Comparison of ENCODE assay signal across 1 cellular context in the genomic region with DNA sequence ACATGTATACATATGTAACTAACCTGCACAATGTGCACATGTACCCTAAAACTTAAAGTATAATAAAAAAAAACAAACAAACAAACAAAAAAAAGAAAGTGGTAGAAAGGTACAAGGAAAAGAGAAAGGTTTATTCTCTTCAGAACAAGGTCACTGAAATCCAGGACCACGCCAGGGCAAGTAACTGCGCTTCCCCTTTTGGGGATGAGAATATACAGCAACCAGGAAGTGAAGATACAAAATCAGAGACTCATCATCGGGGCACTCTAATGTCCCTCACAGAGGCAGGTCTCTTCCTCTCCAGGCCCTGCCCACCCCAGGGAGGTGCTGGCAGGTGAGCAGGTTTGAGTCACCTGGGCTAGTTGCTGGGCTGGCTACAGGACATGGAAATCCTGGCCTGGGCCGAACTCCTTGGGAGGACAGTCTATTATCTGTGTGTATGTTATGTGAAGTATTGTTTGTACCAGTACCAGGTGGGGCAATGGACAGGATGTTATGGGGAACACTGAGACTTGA.
TF ChIP-seq lines count a peak whose summit lies in the region.

No MANE protein-coding gene starts in this region.

TF ChIP-seq in H1, 55 proteins besides CTCF, POLR2A, EP300 and RAD21:
- TF ChIP-seq EGR1 (IDR thresholded peaks at IDR 0.05; ENCODE audit: borderline replicate concordance, low read depth, low read length) (no peak), RBBP5 (IDR thresholded peaks at IDR 0.05; ENCODE audit: borderline replicate concordance, low read depth, low read length) (no peak), TBP (IDR thresholded peaks at IDR 0.05; ENCODE audit: low read depth, low read length) (no peak), TEAD4 (IDR thresholded peaks at IDR 0.05; ENCODE audit: low read depth, low read length) (no peak), SIX5 (IDR thresholded peaks at IDR 0.05; ENCODE audit: low read depth, low read length) (no peak), SIN3A (conservative IDR thresholded peaks at IDR 0.05 in 1 of 2, IDR thresholded peaks at IDR 0.05 in 1 of 2; ENCODE audit: low read depth in 1 of 2, low read length in 2 of 2) (no peak), RXRA (IDR thresholded peaks at IDR 0.05; ENCODE audit: insufficient read depth, low read depth, low read length) (no peak), CEBPB (IDR thresholded peaks at IDR 0.05; ENCODE audit: low read depth, low read length) (no peak), RNF2 (IDR thresholded peaks at IDR 0.05; ENCODE audit: borderline replicate concordance, low read depth, low read length, missing control alignments, poor library complexity, severe bottlenecking) (no peak), MAFK (IDR thresholded peaks at IDR 0.05; ENCODE audit: low read depth, low read length) (no peak), BRCA1 (IDR thresholded peaks at IDR 0.05; ENCODE audit: low read depth, low read length) (no peak), JUN (IDR thresholded peaks at IDR 0.05; ENCODE audit: low read depth, low read length) (no peak), SAP30 (IDR thresholded peaks at IDR 0.05; ENCODE audit: insufficient read depth, insufficient replicate concordance, low read length) (no peak)
